1 cellular context compared by ENCODE assay signal in the genomic region with DNA sequence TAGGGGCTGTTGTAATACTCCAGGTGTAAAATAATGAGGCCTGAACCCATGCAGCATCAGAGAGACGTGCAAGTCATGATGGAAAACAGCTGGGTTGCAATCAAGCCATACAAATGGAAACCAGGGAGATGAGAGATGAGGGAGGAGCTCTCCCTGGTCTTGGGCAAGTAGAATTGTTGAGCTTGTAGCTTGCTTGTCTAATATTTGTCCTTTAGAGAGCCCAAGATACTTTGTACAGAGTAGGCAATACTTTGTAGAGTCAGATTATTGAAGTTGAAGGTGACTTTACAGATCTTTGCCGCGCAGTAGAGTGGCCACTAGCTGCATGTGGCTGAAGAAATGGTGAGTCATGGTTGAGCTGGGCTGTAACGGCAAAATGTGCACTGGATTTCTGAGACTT.
A peak's percentile ranks its signal among the peaks of the same experiment; 100 is the strongest.
TF ChIP-seq lines count a peak whose summit lies in the region.

No MANE protein-coding gene starts in this region.

TF ChIP-seq in K562, 482 proteins besides CTCF, POLR2A, EP300 and RAD21 (continued from another document and continues in another):
- TF ChIP-seq, protein P1, sequence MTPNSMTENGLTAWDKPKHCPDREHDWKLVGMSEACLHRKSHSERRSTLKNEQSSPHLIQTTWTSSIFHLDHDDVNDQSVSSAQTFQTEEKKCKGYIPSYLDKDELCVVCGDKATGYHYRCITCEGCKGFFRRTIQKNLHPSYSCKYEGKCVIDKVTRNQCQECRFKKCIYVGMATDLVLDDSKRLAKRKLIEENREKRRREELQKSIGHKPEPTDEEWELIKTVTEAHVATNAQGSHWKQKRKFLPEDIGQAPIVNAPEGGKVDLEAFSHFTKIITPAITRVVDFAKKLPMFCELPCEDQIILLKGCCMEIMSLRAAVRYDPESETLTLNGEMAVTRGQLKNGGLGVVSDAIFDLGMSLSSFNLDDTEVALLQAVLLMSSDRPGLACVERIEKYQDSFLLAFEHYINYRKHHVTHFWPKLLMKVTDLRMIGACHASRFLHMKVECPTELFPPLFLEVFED (CRISPR knock-in tag; conservative IDR thresholded peaks at IDR 0.05), result no peak
- TF ChIP-seq CHCHD3 (CRISPR knock-in tag; IDR thresholded peaks at IDR 0.05) (no peak), BHLHE40 (IDR thresholded peaks at IDR 0.05; ENCODE audit: low read length) (no peak), POLR3G (IDR thresholded peaks at IDR 0.05; ENCODE audit: extremely low read depth, insufficient read length, insufficient replicate concordance) (no peak), ZC3H4 (CRISPR knock-in tag; IDR thresholded peaks at IDR 0.05; ENCODE audit: borderline replicate concordance) (no peak), STAT5B (CRISPR knock-in tag; IDR thresholded peaks at IDR 0.05) (no peak), CHD4 (IDR thresholded peaks at IDR 0.05; ENCODE audit: insufficient read depth, insufficient replicate concordance, low read depth, low read length, poor library complexity, severe bottlenecking) (no peak), GTF2F1 (IDR thresholded peaks at IDR 0.05; ENCODE audit: low read depth, low read length) (no peak), ZNF274 (IDR thresholded peaks at IDR 0.05; ENCODE audit: borderline replicate concordance, low read depth, low read length) (no peak), SAFB2 (IDR thresholded peaks at IDR 0.05; ENCODE audit: borderline replicate concordance, low read depth, low read length, severe bottlenecking) (no peak), SMARCE1 (IDR thresholded peaks at IDR 0.05) (peak; percentile 68), KDM4B (IDR thresholded peaks at IDR 0.05; ENCODE audit: borderline replicate concordance in 2 of 2, low read depth in 1 of 2) (no peak), ZBTB1 (CRISPR knock-in tag; IDR thresholded peaks at IDR 0.05; ENCODE audit: borderline replicate concordance, low read depth) (no peak), BRF1 (IDR thresholded peaks at IDR 0.05; ENCODE audit: borderline replicate concordance, extremely low read depth, insufficient read length) (no peak), SP1 (CRISPR knock-in tag; IDR thresholded peaks at IDR 0.05) (no peak), CCNT2 (IDR thresholded peaks at IDR 0.05; ENCODE audit: borderline replicate concordance, extremely low read depth, insufficient read length, low read depth, low read length) (no peak), RBBP5 (IDR thresholded peaks at IDR 0.05; ENCODE audit: borderline replicate concordance, insufficient read depth, low read length, poor library complexity, severe bottlenecking) (no peak), U2AF2 (optimal IDR thresholded peaks at IDR 0.05; ENCODE audit: low read depth, low read length) (no peak), XRCC3 (IDR thresholded peaks at IDR 0.05) (no peak), NFATC3 (IDR thresholded peaks at IDR 0.05) (no peak), STAT5A (IDR thresholded peaks at IDR 0.05; ENCODE audit: borderline replicate concordance, low read length) (no peak), GABPB2 (CRISPR knock-in tag; conservative IDR thresholded peaks at IDR 0.05) (no peak), SETDB1 (IDR thresholded peaks at IDR 0.05; ENCODE audit: low read length) (no peak), ZBTB17 (CRISPR knock-in tag; IDR thresholded peaks at IDR 0.05) (no peak), ATF7 (IDR thresholded peaks at IDR 0.05) (peak; percentile 17; the same call in 1 of the 2 replicates), ESRRB (CRISPR knock-in tag; IDR thresholded peaks at IDR 0.05; ENCODE audit: borderline replicate concordance) (no peak), PCBP1 (IDR thresholded peaks at IDR 0.05; ENCODE audit: low read depth, low read length, poor library complexity, severe bottlenecking) (no peak), ZNF830 (CRISPR knock-in tag; IDR thresholded peaks at IDR 0.05) (no peak)
- TF ChIP-seq, protein P2, sequence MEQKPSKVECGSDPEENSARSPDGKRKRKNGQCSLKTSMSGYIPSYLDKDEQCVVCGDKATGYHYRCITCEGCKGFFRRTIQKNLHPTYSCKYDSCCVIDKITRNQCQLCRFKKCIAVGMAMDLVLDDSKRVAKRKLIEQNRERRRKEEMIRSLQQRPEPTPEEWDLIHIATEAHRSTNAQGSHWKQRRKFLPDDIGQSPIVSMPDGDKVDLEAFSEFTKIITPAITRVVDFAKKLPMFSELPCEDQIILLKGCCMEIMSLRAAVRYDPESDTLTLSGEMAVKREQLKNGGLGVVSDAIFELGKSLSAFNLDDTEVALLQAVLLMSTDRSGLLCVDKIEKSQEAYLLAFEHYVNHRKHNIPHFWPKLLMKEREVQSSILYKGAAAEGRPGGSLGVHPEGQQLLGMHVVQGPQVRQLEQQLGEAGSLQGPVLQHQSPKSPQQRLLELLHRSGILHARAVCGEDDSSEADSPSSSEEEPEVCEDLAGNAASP (IDR thresholded peaks at IDR 0.05), result no peak
- TF ChIP-seq, protein P3, sequence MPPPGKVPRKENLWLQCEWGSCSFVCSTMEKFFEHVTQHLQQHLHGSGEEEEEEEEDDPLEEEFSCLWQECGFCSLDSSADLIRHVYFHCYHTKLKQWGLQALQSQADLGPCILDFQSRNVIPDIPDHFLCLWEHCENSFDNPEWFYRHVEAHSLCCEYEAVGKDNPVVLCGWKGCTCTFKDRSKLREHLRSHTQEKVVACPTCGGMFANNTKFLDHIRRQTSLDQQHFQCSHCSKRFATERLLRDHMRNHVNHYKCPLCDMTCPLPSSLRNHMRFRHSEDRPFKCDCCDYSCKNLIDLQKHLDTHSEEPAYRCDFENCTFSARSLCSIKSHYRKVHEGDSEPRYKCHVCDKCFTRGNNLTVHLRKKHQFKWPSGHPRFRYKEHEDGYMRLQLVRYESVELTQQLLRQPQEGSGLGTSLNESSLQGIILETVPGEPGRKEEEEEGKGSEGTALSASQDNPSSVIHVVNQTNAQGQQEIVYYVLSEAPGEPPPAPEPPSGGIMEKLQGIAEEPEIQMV (tag; conservative IDR thresholded peaks at IDR 0.05; ENCODE audit: low read depth), result no peak; the same call in 1 of the 2 replicates
- TF ChIP-seq, protein P4, sequence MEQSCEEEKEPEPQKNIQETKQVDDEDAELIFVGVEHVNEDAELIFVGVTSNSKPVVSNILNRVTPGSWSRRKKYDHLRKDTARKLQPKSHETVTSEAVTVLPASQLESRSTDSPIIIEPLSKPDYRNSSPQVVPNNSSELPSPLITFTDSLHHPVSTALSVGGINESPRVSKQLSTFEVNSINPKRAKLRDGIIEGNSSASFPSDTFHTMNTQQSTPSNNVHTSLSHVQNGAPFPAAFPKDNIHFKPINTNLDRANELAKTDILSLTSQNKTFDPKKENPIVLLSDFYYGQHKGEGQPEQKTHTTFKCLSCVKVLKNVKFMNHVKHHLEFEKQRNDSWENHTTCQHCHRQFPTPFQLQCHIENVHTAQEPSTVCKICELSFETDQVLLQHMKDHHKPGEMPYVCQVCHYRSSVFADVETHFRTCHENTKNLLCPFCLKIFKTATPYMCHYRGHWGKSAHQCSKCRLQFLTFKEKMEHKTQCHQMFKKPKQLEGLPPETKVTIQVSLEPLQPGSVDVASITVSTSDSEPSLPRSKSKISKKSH (CRISPR knock-in tag; IDR thresholded peaks at IDR 0.05), result no peak
- TF ChIP-seq, protein P5, sequence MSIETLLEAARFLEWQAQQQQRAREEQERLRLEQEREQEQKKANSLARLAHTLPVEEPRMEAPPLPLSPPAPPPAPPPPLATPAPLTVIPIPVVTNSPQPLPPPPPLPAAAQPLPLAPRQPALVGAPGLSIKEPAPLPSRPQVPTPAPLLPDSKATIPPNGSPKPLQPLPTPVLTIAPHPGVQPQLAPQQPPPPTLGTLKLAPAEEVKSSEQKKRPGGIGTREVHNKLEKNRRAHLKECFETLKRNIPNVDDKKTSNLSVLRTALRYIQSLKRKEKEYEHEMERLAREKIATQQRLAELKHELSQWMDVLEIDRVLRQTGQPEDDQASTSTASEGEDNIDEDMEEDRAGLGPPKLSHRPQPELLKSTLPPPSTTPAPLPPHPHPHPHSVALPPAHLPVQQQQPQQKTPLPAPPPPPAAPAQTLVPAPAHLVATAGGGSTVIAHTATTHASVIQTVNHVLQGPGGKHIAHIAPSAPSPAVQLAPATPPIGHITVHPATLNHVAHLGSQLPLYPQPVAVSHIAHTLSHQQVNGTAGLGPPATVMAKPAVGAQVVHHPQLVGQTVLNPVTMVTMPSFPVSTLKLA (conservative IDR thresholded peaks at IDR 0.05), result peak in 1 of 2 experiments; percentile 47; a peak in 2 of 4 replicates
- TF ChIP-seq, protein P6, sequence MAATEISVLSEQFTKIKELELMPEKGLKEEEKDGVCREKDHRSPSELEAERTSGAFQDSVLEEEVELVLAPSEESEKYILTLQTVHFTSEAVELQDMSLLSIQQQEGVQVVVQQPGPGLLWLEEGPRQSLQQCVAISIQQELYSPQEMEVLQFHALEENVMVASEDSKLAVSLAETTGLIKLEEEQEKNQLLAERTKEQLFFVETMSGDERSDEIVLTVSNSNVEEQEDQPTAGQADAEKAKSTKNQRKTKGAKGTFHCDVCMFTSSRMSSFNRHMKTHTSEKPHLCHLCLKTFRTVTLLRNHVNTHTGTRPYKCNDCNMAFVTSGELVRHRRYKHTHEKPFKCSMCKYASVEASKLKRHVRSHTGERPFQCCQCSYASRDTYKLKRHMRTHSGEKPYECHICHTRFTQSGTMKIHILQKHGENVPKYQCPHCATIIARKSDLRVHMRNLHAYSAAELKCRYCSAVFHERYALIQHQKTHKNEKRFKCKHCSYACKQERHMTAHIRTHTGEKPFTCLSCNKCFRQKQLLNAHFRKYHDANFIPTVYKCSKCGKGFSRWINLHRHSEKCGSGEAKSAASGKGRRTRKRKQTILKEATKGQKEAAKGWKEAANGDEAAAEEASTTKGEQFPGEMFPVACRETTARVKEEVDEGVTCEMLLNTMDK (IDR thresholded peaks at IDR 0.05; ENCODE audit: borderline replicate concordance, insufficient read depth, low read depth, low read length, poor library complexity, severe bottlenecking), result no peak
- TF ChIP-seq, protein P7, sequence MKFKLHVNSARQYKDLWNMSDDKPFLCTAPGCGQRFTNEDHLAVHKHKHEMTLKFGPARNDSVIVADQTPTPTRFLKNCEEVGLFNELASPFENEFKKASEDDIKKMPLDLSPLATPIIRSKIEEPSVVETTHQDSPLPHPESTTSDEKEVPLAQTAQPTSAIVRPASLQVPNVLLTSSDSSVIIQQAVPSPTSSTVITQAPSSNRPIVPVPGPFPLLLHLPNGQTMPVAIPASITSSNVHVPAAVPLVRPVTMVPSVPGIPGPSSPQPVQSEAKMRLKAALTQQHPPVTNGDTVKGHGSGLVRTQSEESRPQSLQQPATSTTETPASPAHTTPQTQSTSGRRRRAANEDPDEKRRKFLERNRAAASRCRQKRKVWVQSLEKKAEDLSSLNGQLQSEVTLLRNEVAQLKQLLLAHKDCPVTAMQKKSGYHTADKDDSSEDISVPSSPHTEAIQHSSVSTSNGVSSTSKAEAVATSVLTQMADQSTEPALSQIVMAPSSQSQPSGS (CRISPR knock-in tag; IDR thresholded peaks at IDR 0.05), result no peak
- TF ChIP-seq, protein P8, sequence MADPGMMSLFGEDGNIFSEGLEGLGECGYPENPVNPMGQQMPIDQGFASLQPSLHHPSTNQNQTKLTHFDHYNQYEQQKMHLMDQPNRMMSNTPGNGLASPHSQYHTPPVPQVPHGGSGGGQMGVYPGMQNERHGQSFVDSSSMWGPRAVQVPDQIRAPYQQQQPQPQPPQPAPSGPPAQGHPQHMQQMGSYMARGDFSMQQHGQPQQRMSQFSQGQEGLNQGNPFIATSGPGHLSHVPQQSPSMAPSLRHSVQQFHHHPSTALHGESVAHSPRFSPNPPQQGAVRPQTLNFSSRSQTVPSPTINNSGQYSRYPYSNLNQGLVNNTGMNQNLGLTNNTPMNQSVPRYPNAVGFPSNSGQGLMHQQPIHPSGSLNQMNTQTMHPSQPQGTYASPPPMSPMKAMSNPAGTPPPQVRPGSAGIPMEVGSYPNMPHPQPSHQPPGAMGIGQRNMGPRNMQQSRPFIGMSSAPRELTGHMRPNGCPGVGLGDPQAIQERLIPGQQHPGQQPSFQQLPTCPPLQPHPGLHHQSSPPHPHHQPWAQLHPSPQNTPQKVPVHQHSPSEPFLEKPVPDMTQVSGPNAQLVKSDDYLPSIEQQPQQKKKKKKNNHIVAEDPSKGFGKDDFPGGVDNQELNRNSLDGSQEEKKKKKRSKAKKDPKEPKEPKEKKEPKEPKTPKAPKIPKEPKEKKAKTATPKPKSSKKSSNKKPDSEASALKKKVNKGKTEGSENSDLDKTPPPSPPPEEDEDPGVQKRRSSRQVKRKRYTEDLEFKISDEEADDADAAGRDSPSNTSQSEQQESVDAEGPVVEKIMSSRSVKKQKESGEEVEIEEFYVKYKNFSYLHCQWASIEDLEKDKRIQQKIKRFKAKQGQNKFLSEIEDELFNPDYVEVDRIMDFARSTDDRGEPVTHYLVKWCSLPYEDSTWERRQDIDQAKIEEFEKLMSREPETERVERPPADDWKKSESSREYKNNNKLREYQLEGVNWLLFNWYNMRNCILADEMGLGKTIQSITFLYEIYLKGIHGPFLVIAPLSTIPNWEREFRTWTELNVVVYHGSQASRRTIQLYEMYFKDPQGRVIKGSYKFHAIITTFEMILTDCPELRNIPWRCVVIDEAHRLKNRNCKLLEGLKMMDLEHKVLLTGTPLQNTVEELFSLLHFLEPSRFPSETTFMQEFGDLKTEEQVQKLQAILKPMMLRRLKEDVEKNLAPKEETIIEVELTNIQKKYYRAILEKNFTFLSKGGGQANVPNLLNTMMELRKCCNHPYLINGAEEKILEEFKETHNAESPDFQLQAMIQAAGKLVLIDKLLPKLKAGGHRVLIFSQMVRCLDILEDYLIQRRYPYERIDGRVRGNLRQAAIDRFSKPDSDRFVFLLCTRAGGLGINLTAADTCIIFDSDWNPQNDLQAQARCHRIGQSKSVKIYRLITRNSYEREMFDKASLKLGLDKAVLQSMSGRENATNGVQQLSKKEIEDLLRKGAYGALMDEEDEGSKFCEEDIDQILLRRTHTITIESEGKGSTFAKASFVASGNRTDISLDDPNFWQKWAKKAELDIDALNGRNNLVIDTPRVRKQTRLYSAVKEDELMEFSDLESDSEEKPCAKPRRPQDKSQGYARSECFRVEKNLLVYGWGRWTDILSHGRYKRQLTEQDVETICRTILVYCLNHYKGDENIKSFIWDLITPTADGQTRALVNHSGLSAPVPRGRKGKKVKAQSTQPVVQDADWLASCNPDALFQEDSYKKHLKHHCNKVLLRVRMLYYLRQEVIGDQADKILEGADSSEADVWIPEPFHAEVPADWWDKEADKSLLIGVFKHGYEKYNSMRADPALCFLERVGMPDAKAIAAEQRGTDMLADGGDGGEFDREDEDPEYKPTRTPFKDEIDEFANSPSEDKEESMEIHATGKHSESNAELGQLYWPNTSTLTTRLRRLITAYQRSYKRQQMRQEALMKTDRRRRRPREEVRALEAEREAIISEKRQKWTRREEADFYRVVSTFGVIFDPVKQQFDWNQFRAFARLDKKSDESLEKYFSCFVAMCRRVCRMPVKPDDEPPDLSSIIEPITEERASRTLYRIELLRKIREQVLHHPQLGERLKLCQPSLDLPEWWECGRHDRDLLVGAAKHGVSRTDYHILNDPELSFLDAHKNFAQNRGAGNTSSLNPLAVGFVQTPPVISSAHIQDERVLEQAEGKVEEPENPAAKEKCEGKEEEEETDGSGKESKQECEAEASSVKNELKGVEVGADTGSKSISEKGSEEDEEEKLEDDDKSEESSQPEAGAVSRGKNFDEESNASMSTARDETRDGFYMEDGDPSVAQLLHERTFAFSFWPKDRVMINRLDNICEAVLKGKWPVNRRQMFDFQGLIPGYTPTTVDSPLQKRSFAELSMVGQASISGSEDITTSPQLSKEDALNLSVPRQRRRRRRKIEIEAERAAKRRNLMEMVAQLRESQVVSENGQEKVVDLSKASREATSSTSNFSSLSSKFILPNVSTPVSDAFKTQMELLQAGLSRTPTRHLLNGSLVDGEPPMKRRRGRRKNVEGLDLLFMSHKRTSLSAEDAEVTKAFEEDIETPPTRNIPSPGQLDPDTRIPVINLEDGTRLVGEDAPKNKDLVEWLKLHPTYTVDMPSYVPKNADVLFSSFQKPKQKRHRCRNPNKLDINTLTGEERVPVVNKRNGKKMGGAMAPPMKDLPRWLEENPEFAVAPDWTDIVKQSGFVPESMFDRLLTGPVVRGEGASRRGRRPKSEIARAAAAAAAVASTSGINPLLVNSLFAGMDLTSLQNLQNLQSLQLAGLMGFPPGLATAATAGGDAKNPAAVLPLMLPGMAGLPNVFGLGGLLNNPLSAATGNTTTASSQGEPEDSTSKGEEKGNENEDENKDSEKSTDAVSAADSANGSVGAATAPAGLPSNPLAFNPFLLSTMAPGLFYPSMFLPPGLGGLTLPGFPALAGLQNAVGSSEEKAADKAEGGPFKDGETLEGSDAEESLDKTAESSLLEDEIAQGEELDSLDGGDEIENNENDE (IDR thresholded peaks at IDR 0.05; ENCODE audit: low read depth, low read length), result no peak
